27 cellular contexts compared by ENCODE assay signal in genomic region chr5:54621048-54621447, GRCh38.
"Had no signal": no experiment of that assay in that cellular context is flagged by ENCODE, and none has a peak within 500 bp of the region (broad histone marks: within the 10 kb centered on the region; RNA-seq: fewer than 3 reads in every experiment).

No MANE protein-coding gene starts in this region.

- DNase-seq: activated CD4-positive, alpha-beta T cell treated with anti-CD3 and anti-CD28 coated beads for 48 hours; activated CD4-positive, alpha-beta T cell treated with anti-CD3 and anti-CD28 coated beads, Interleukin-2, amount 50 U/mL, for 48 hours; activated CD8-positive, alpha-beta memory T cell treated with anti-CD3 and anti-CD28 coated beads for 24 hours; activated effector memory CD4-positive, alpha-beta T cell treated with Interleukin-2 at 50 U/mL for 16 hours; activated naive CD4-positive, alpha-beta T cell treated with Interleukin-2 at 50 U/mL for 16 hours; brain microvascular endothelial cell; cortex of kidney; foreskin keratinocyte; heart left ventricle; left lung; mesendoderm; retina; small intestine; stimulated activated CD4-positive, alpha-beta T cell treated with anti-CD3 and anti-CD28 coated beads, Interleukin-4, amount 100 ng/mL, for 24 hours; T-helper 17 cell; T1000; thyroid gland; WERI-Rb-1 had no signal

- H3K36me3 ChIP-seq: brain microvascular endothelial cell, heart left ventricle, left lung, ovary, sigmoid colon, thyroid gland, WERI-Rb-1 had no signal

- H3K9me3 Mint-ChIP-seq: nephron; stimulated activated effector memory CD8-positive, alpha-beta T cell treated with anti-CD3 and anti-CD28 coated beads, Interleukin-12 subunit alpha, Interleukin-12 subunit beta, amount 100 ng/mL, for 72 hours; stimulated activated naive CD8-positive, alpha-beta T cell treated with anti-CD3 and anti-CD28 coated beads, Interleukin-15, Interleukin-2, amounts not matched to agents 100 ng/mL and 50 ng/mL, for 24 hours had no signal

- H3K27me3 Mint-ChIP-seq: activated naive CD8-positive, alpha-beta T cell; progenitor cell of endocrine pancreas; stimulated activated naive CD8-positive, alpha-beta T cell treated with anti-CD3 and anti-CD28 coated beads, Interleukin-15, Interleukin-2, amounts not matched to agents 100 ng/mL and 50 ng/mL, for 24 hours had no signal

- H3K36me3 Mint-ChIP-seq: activated naive CD8-positive, alpha-beta T cell; stimulated activated effector memory CD8-positive, alpha-beta T cell treated with anti-CD3 and anti-CD28 coated beads, Interleukin-12 subunit alpha, Interleukin-12 subunit beta, amount 100 ng/mL, for 72 hours had no signal

- H3K27me3 ChIP-seq: brain microvascular endothelial cell, foreskin keratinocyte, heart left ventricle, left lung, ovary, sigmoid colon, thyroid gland had no signal

- H3K4me3 ChIP-seq: heart left ventricle, left lung, lung, ovary, sigmoid colon, thyroid gland had no signal

- H3K27ac Mint-ChIP-seq: activated naive CD8-positive, alpha-beta T cell; progenitor cell of endocrine pancreas; stimulated activated naive CD8-positive, alpha-beta T cell treated with anti-CD3 and anti-CD28 coated beads, Interleukin-15, Interleukin-2, amounts not matched to agents 100 ng/mL and 50 ng/mL, for 24 hours; T-helper 17 cell had no signal

- ATAC-seq: activated CD4-positive, CD25-positive, alpha-beta regulatory T cell treated with anti-CD3 and anti-CD28 coated beads, Interleukin-2, amount 50 U/mL, for 24 hours; foreskin keratinocyte; left lung; T-helper 17 cell had no signal

- H3K27ac ChIP-seq: brain microvascular endothelial cell, foreskin keratinocyte, heart left ventricle, ovary, sigmoid colon, WERI-Rb-1 had no signal

- H3K4me3 Mint-ChIP-seq: activated naive CD8-positive, alpha-beta T cell; nephron; stimulated activated effector memory CD8-positive, alpha-beta T cell treated with anti-CD3 and anti-CD28 coated beads, Interleukin-12 subunit alpha, Interleukin-12 subunit beta, amount 100 ng/mL, for 72 hours; stimulated activated naive CD8-positive, alpha-beta T cell treated with anti-CD3 and anti-CD28 coated beads, Interleukin-15, Interleukin-2, amounts not matched to agents 100 ng/mL and 50 ng/mL, for 24 hours; T-helper 17 cell had no signal

- H3K9me3 ChIP-seq: left lung, ovary, thyroid gland had no signal
